34 cellular contexts compared by ENCODE assay signal in genomic region chr5:140103154-140103553, GRCh38. TPM values are rescaled to one million over a fixed set of nuclear protein-coding genes. Genes with fewer than 3 reads are reported as not detected.
A peak's percentile ranks its signal among the peaks of the same experiment; 100 is the strongest.
DNase-seq lines count a peak whose midpoint lies in the region; ATAC-seq, FAIRE-seq and TF ChIP-seq lines count a peak whose summit lies in the region.
"Had no signal": no experiment of that assay in that cellular context is flagged by ENCODE, and none has a peak within 500 bp of the region (broad histone marks: within the 10 kb centered on the region; RNA-seq: fewer than 3 reads in every experiment).

No MANE protein-coding gene starts in this region.

- no peak overlapping the region for H3K27ac ChIP-seq in HEK293 (ENCODE audit: extremely low read depth, low read depth, low read length)
- no peak overlapping the region for H3K27ac ChIP-seq in K562 (ENCODE audit: extremely low read depth, low read depth, low read length)
- H3K27ac ChIP-seq in neural progenitor cell = no peak overlapping the region
- H3K27ac ChIP-seq in heart right ventricle = no peak overlapping the region
- H3K27ac ChIP-seq: 22Rv1; A549; BLaER1; BLaER1 treated with 17β-estradiol and CSF1 and Interleukin-3, amounts not matched to agents 10 nM and 100 nM; C4-2B had no signal

- WGBS in K562 (ENCODE audit: insufficient coverage, low coverage, missing lambda C conversion rate) = 11% methylated on average over 1 of the region's 1 CpG
- 66 to 69% methylated on average over 1 of the region's 1 CpG for WGBS in heart right ventricle, 2 donors

- H3K4me3 ChIP-seq in HEK293 (ENCODE audit: low read depth, low read length) = no peak overlapping the region
- no peak overlapping the region for H3K4me3 ChIP-seq in K562
- H3K4me3 ChIP-seq in neural progenitor cell = no peak overlapping the region
- H3K4me3 ChIP-seq in heart right ventricle = no peak overlapping the region
- H3K4me3 ChIP-seq: A549; BLaER1; BLaER1 treated with 17β-estradiol and CSF1 and Interleukin-3, amounts not matched to agents 10 nM and 100 nM had no signal

- TF ChIP-seq CTCF in HEK293 (tag by site-specific recombination; IDR thresholded peaks at IDR 0.05) = no peak
- no peak for TF ChIP-seq CTCF in K562 (IDR thresholded peaks at IDR 0.05 in 2 of 3, conservative IDR thresholded peaks at IDR 0.05 in 1 of 3; ENCODE audit: insufficient read depth in 2 of 3, low read depth in 1 of 3, low read length in 3 of 3)
- TF ChIP-seq CTCF in neural progenitor cell (IDR thresholded peaks at IDR 0.05) = no peak
- TF ChIP-seq CTCF in heart right ventricle (IDR thresholded peaks at IDR 0.05) = no peak

- no peak overlapping the region for H3K27ac Mint-ChIP-seq in neural progenitor cell
- no peak overlapping the region for H3K27ac Mint-ChIP-seq in activated CD8-positive, alpha-beta memory T cell treated with anti-CD3 and anti-CD28 coated beads, Interleukin-2, amount 10 ng/mL, durations not matched to agents 7 days and 5 days
- H3K27ac Mint-ChIP-seq: B cell; CD14-positive monocyte; CD4-positive, alpha-beta memory T cell; CD4-positive, alpha-beta T cell; CD4-positive, CD25-positive, alpha-beta regulatory T cell; CD8-positive, alpha-beta T cell had no signal

- H3K4me3 Mint-ChIP-seq in neural progenitor cell = peak overlapping the region; percentile 49
- H3K4me3 Mint-ChIP-seq in activated CD8-positive, alpha-beta memory T cell treated with anti-CD3 and anti-CD28 coated beads, Interleukin-2, amount 10 ng/mL, durations not matched to agents 7 days and 5 days = no peak overlapping the region
- H3K4me3 Mint-ChIP-seq: B cell; CD4-positive, alpha-beta memory T cell; CD4-positive, alpha-beta T cell; CD8-positive, alpha-beta memory T cell; CD8-positive, alpha-beta T cell had no signal

- H3K79me2 ChIP-seq in K562 (ENCODE audit: control insufficient read depth, insufficient read depth, low read length) = peaks cover 1% of the 10 kb centered on the region; the same call in 2 of the 3 replicates
- H3K79me2 ChIP-seq in neural progenitor cell (ENCODE audit: low read depth) = no peaks in the 10 kb centered on the region

- BruUV-seq in K562 (replicated peaks; lab: Mats Ljungman, UMichigan) = no TSS peak

- H4K20me1 ChIP-seq in K562 (replicated peaks; ENCODE audit: control insufficient read depth, insufficient read depth, low read length) = no peaks in the 10 kb centered on the region
- peaks cover under 1% of the 10 kb centered on the region for H4K20me1 ChIP-seq in neural progenitor cell (ENCODE audit: low read depth)

- DNase-seq in K562 (ENCODE audit: extremely low read depth in 1 of 4, low spot score in 3 of 4) (no peak), neural progenitor cell (ENCODE audit: low spot score) (no peak), NCI-H1930 (lab: John Stamatoyannopoulos, UW) (no peak), heart right ventricle (no peak)
- no peak for DNase-seq in activated CD8-positive, alpha-beta memory T cell treated with anti-CD3 and anti-CD28 coated beads, Interleukin-2, amount 10 ng/mL, durations not matched to agents 7 days and 5 days
- DNase-seq: 8988T; ACHN; AML-193; BE2C; C1 segment of cervical spinal cord; Caco-2; Calu3; CD4-positive, alpha-beta memory T cell; CD4-positive, alpha-beta T cell; CD4-positive, CD25-positive, alpha-beta regulatory T cell; CD8-positive, alpha-beta memory T cell; CD8-positive, alpha-beta T cell; COR-L47; DMS 273 treated with DMSO at 0.1 percent for 48 hours; DMS153; DMS53; DMS79; DMS79 treated with DMSO at 0.1 percent for 48 hours; DND-41; EL had no signal

- H3K9me3 Mint-ChIP-seq in neural progenitor cell = no peaks in the 10 kb centered on the region
- no peaks in the 10 kb centered on the region for H3K9me3 Mint-ChIP-seq in activated CD8-positive, alpha-beta memory T cell treated with anti-CD3 and anti-CD28 coated beads, Interleukin-2, amount 10 ng/mL, durations not matched to agents 7 days and 5 days (ENCODE audit: low read depth)
- H3K9me3 Mint-ChIP-seq: CD4-positive, alpha-beta T cell; CD8-positive, alpha-beta memory T cell; CD8-positive, alpha-beta T cell had no signal

- H3K27me3 Mint-ChIP-seq in neural progenitor cell (ENCODE audit: insufficient read depth, low read depth) = peaks cover 29% of the 10 kb centered on the region
- H3K27me3 Mint-ChIP-seq in activated CD8-positive, alpha-beta memory T cell treated with anti-CD3 and anti-CD28 coated beads, Interleukin-2, amount 10 ng/mL, durations not matched to agents 7 days and 5 days = peaks cover 22% of the 10 kb centered on the region

- H3K36me3 ChIP-seq in HEK293 (ENCODE audit: control insufficient read depth in 2 of 2, insufficient read depth in 1 of 2, low read length in 2 of 2) (no peaks in the 10 kb centered on the region), K562 (ENCODE audit: control insufficient read depth, insufficient read depth, low read length) (no peaks in the 10 kb centered on the region), neural progenitor cell (no peaks in the 10 kb centered on the region), heart right ventricle (no peaks in the 10 kb centered on the region)
- H3K36me3 ChIP-seq: BE2C; BLaER1; BLaER1 treated with 17β-estradiol and CSF1 and Interleukin-3, amounts not matched to agents 10 nM and 100 nM had no signal

- no peak for TF ChIP-seq POLR2A in K562 (conservative IDR thresholded peaks at IDR 0.05)

- no peak overlapping the region for H3K4me2 ChIP-seq in K562 (ENCODE audit: insufficient read depth, low read length)
- H3K4me2 ChIP-seq in neural progenitor cell = no peak overlapping the region
- H3K4me2 ChIP-seq: A549; BLaER1; BLaER1 treated with 17β-estradiol and CSF1 and Interleukin-3, amounts not matched to agents 10 nM and 100 nM had no signal

- peaks cover 21% of the 10 kb centered on the region for H3F3A ChIP-seq in neural progenitor cell (ENCODE audit: low read depth)

- no peaks in the 10 kb centered on the region for H3K27me3 ChIP-seq in K562 (ENCODE audit: control insufficient read depth in 2 of 2, insufficient read depth in 2 of 2, low read length in 2 of 2)
- peaks cover 94% of the 10 kb centered on the region for H3K27me3 ChIP-seq in neural progenitor cell
- peaks cover 0 to 15% (median 0%) of the 10 kb centered on the region in 7 donors for H3K27me3 ChIP-seq in heart right ventricle
- H3K27me3 ChIP-seq: BE2C had no signal

- ATAC-seq in K562 = no peak
- no peak for ATAC-seq in activated CD8-positive, alpha-beta memory T cell treated with anti-CD3 and anti-CD28 coated beads, Interleukin-2, amount 10 ng/mL, durations not matched to agents 7 days and 5 days
- no peak for ATAC-seq in heart right ventricle
- ATAC-seq: A549; CD8-positive, alpha-beta T cell had no signal

- no peak for TF ChIP-seq EP300 in K562 (IDR thresholded peaks at IDR 0.05; ENCODE audit: low read length)

- H2AFZ ChIP-seq in K562 (ENCODE audit: low read depth, low read length) (no peak overlapping the region), neural progenitor cell (replicated peaks) (no peak overlapping the region)

- no peaks in the 10 kb centered on the region for H3K9me1 ChIP-seq in K562 (ENCODE audit: control insufficient read depth, insufficient read depth, low read length)

- H3K9me3 ChIP-seq in HEK293 (ENCODE audit: control insufficient read depth, insufficient read depth, low read depth, low read length) = no peaks in the 10 kb centered on the region
- H3K9me3 ChIP-seq in K562 (replicated peaks; ENCODE audit: control insufficient read depth, insufficient read depth, low read depth, low read length) = no peaks in the 10 kb centered on the region
- no peaks in the 10 kb centered on the region for H3K9me3 ChIP-seq in neural progenitor cell (ENCODE audit: low read depth)
- no peaks in the 10 kb centered on the region for H3K9me3 ChIP-seq in heart right ventricle
- H3K9me3 ChIP-seq: A549; BE2C; BLaER1; BLaER1 treated with 17β-estradiol and CSF1 and Interleukin-3, amounts not matched to agents 10 nM and 100 nM; Caco-2 had no signal

- H3K4me1 ChIP-seq in HEK293 (ENCODE audit: control insufficient read depth, insufficient read depth, low read length) = no peaks in the 10 kb centered on the region
- peaks cover 10% of the 10 kb centered on the region in 2 experiments; a peak in 3 of 5 replicates for H3K4me1 ChIP-seq in K562 (replicated peaks in 1 of 2; ENCODE audit: control insufficient read depth in 2 of 2, insufficient read depth in 2 of 2, low read length in 2 of 2)
- no peaks in the 10 kb centered on the region for H3K4me1 ChIP-seq in neural progenitor cell
- peaks cover 0 to 17% (median 10%) of the 10 kb centered on the region in 9 donors for H3K4me1 ChIP-seq in heart right ventricle
- H3K4me1 ChIP-seq: BE2C, Caco-2 had no signal

- POLR2A ChIA-PET in HEK293 (lab: Yijun Ruan, JAX) (no interaction called here), K562 (lab: Yijun Ruan, JAX) (interaction anchor here (0.6 kb wide), 1 partner anchor 117 kb away, joined by 3 read pairs; no protein-coding TSS in a partner anchor)

- no peak for FAIRE-seq in K562 (lab: Jason Lieb, UNC)
- FAIRE-seq: A549, D721Med had no signal

- no peak for TF ChIP-seq RAD21 in K562 (CRISPR knock-in tag; conservative IDR thresholded peaks at IDR 0.05 in 1 of 2, IDR thresholded peaks at IDR 0.05 in 1 of 2)

- in situ Hi-C loops in K562 (cut with MboI) = no loop called here

- no peak overlapping the region for H3K9ac ChIP-seq in K562 (ENCODE audit: insufficient read depth in 1 of 2, low read depth in 2 of 2, low read length in 2 of 2)
- no peak overlapping the region for H3K9ac ChIP-seq in neural progenitor cell
- H3K9ac ChIP-seq: BLaER1; BLaER1 treated with 17β-estradiol and CSF1 and Interleukin-3, amounts not matched to agents 10 nM and 100 nM had no signal

- intact Hi-C loops in K562 (cut with micrococcal nuclease) (no loop called here), heart right ventricle (cut with DNase I) (no loop called here)

- H3K4me1 Mint-ChIP-seq in neural progenitor cell = peaks cover 14% of the 10 kb centered on the region
- peaks cover 14% of the 10 kb centered on the region for H3K4me1 Mint-ChIP-seq in activated CD8-positive, alpha-beta memory T cell treated with anti-CD3 and anti-CD28 coated beads, Interleukin-2, amount 10 ng/mL, durations not matched to agents 7 days and 5 days

- CTCF ChIA-PET in HEK293 (lab: Yijun Ruan, JAX) = interaction anchor here (0.6 kb wide), 1 partner anchor 34 kb away, joined by 3 read pairs; no protein-coding TSS in a partner anchor
- CTCF ChIA-PET in K562 (lab: Yijun Ruan, JAX; ENCODE audit: low intra/inter-chr PET ratio) = no interaction called here
- CTCF ChIA-PET in activated CD8-positive, alpha-beta memory T cell treated with anti-CD3 and anti-CD28 coated beads, Interleukin-2, amount 10 ng/mL, durations not matched to agents 7 days and 5 days (lab: Charles Lee) = interaction anchor here (0.9 to 1.4 kb wide), 2 partner anchors 29 to 43 kb away, joined by 3 read pairs; no protein-coding TSS in a partner anchor

- H3K36me3 Mint-ChIP-seq in neural progenitor cell = no peaks in the 10 kb centered on the region
- H3K36me3 Mint-ChIP-seq in activated CD8-positive, alpha-beta memory T cell treated with anti-CD3 and anti-CD28 coated beads, Interleukin-2, amount 10 ng/mL, durations not matched to agents 7 days and 5 days = no peaks in the 10 kb centered on the region
- H3K36me3 Mint-ChIP-seq: CD14-positive monocyte; CD4-positive, CD25-positive, alpha-beta regulatory T cell had no signal

RNA-seq across cellular contexts. Expression of gene PURA, which starts 10.8 kb away (rescaled TPM):
- total RNA-seq in K562 (2011; cell fraction: chromatin; rRNA removed; ENCODE audit: low replicate concordance) = 3.0 and 12.0 TPM in 2 replicates
- 3.2 and 4.1 TPM in 2 replicates for total RNA-seq in K562 (2011; cell fraction: nucleolus; rRNA removed)
- 7.8 and 14.4 TPM in 2 replicates for total RNA-seq in K562 (2011; cell fraction: nucleoplasm; rRNA removed)
- total RNA-seq in K562 (2014; rRNA removed) (10.7 and 13.8 TPM in 2 replicates), K562 (2014; rRNA removed; fragmentation: Illumina TruSeq; extraction: Trizol) (5.5 and 6.0 TPM in 2 replicates), K562 (2015; rRNA removed; fragmentation: Illumina TruSeq; extraction: Trizol) (5.4 and 6.7 TPM in 2 replicates), K562 (2021) (10.6 and 11.1 TPM in 2 replicates), neural progenitor cell (ENCODE audit: low replicate concordance) (2.5 and 2.6 TPM in 2 replicates), heart right ventricle (10 to 100 TPM; 19.4 to 27.7 (median 24.5) TPM)
- polyA plus RNA-seq in K562 (2011; rRNA removed) (3.7 and 4.2 TPM in 2 replicates), K562 (2014; fragmentation: Illumina TruSeq; extraction: Trizol) (4.7 and 5.6 TPM in 2 replicates), K562 (2014; fragmentation: Nextera tagmentation; extraction: Ambion mirVana) (1 to 10 TPM; 3.2 to 4.2 TPM), K562 (2014; rRNA removed) (3.9 and 4.7 TPM in 2 replicates), heart right ventricle (1 to 10 TPM; 3.2 to 7.5 TPM)
- polyA plus RNA-seq in K562 (2011; cell fraction: cytosol; rRNA removed) = 1.4 and 2.0 TPM in 2 replicates
- polyA plus RNA-seq in K562 (2011; cell fraction: nucleus; rRNA removed) = 3.7 and 4.1 TPM in 2 replicates
- polyA plus RNA-seq in K562 (2012) = 4.9 and 5.4 TPM in 2 replicates
- polyA minus RNA-seq in K562 (2011; rRNA and poly(A)+ RNA removed) = 5.7 and 8.2 TPM in 2 replicates
- polyA minus RNA-seq in K562 (2011; cell fraction: cytosol; rRNA and poly(A)+ RNA removed) = 5.3 and 5.8 TPM in 2 replicates
- polyA minus RNA-seq in K562 (2011; cell fraction: nucleus; rRNA and poly(A)+ RNA removed) = 6.5 and 12.2 TPM in 2 replicates
- 10 to 100 TPM; 12.3 to 15.4 TPM for total RNA-seq in activated CD8-positive, alpha-beta memory T cell treated with anti-CD3 and anti-CD28 coated beads, Interleukin-2, amount 10 ng/mL, durations not matched to agents 7 days and 5 days

RNA-seq across cellular contexts. Expression of gene IGIP, which starts 22.6 kb away (rescaled TPM):
- total RNA-seq in K562 (2011; cell fraction: chromatin; rRNA removed; ENCODE audit: low replicate concordance) = 1.4 and 5.9 TPM in 2 replicates
- total RNA-seq in K562 (2011; cell fraction: nucleolus; rRNA removed) = 0.67 and 1.2 TPM in 2 replicates
- 3.4 and 9.5 TPM in 2 replicates for total RNA-seq in K562 (2011; cell fraction: nucleoplasm; rRNA removed)
- 0.73 and 1.3 TPM in 2 replicates for total RNA-seq in K562 (2014; rRNA removed)
- total RNA-seq in K562 (2014; rRNA removed; fragmentation: Illumina TruSeq; extraction: Trizol) = 1.4 and 1.5 TPM in 2 replicates
- 1.4 and 1.6 TPM in 2 replicates for total RNA-seq in K562 (2015; rRNA removed; fragmentation: Illumina TruSeq; extraction: Trizol)
- 1.1 and 1.2 TPM in 2 replicates for total RNA-seq in K562 (2021)
- 1.0 and 1.2 TPM in 2 replicates for polyA plus RNA-seq in K562 (2011; rRNA removed)
- 0.19 and 0.86 TPM in 2 replicates for polyA plus RNA-seq in K562 (2011; cell fraction: cytosol; rRNA removed)
- 2.3 and 4.8 TPM in 2 replicates for polyA plus RNA-seq in K562 (2011; cell fraction: nucleus; rRNA removed)
- 1.1 and 2.3 TPM in 2 replicates for polyA plus RNA-seq in K562 (2012)
- polyA plus RNA-seq in K562 (2014; fragmentation: Illumina TruSeq; extraction: Trizol) = 0.96 and 1.5 TPM in 2 replicates
- polyA plus RNA-seq in K562 (2014; fragmentation: Nextera tagmentation; extraction: Ambion mirVana) = under 1 TPM; 0.52 to 0.69 TPM
- 0.91 and 1.1 TPM in 2 replicates for polyA plus RNA-seq in K562 (2014; rRNA removed)
- polyA minus RNA-seq in K562 (2011; rRNA and poly(A)+ RNA removed) = 1.4 and 2.2 TPM in 2 replicates
- 0.57 and 0.64 TPM in 2 replicates for polyA minus RNA-seq in K562 (2011; cell fraction: cytosol; rRNA and poly(A)+ RNA removed)
- 1.3 and 3.1 TPM in 2 replicates for polyA minus RNA-seq in K562 (2011; cell fraction: nucleus; rRNA and poly(A)+ RNA removed)
- total RNA-seq in neural progenitor cell (ENCODE audit: low replicate concordance) = 0.59 and 1.6 TPM in 2 replicates
- total RNA-seq in activated CD8-positive, alpha-beta memory T cell treated with anti-CD3 and anti-CD28 coated beads, Interleukin-2, amount 10 ng/mL, durations not matched to agents 7 days and 5 days = 1 to 10 TPM; 2.9 to 3.4 TPM
- 10 to 100 TPM in 8 of 10 donors, 1 to 10 TPM in 2; 9.5 to 17.2 (median 13.0) TPM for total RNA-seq in heart right ventricle
- polyA plus RNA-seq in heart right ventricle = 10 to 100 TPM in 1 of 2 donors, 1 to 10 TPM in 1; 5.0 to 12.1 TPM

Comparison
In these comparisons a context has a peak if more than half of its experiments do, and no peak if none do; other contexts are left out.
1. Of the 44 proteins assayed by ChIP-seq in both K562 and HEK293: peak only in K562: none; only in HEK293: none; in both: ZNF146; in neither: 43.